8 cellular contexts compared by ENCODE assay signal in genomic region chr5:176660530-176660859, GRCh38. TPM values are rescaled to one million over a fixed set of nuclear protein-coding genes. Genes with fewer than 3 reads are reported as not detected.
DNase-seq lines count a peak whose midpoint lies in the region; ATAC-seq lines count a peak whose summit lies in the region.

No MANE protein-coding gene starts in this region.

- no peaks in the 10 kb centered on the region for H3K9me3 Mint-ChIP-seq in activated naive CD4-positive, alpha-beta T cell treated with anti-CD3 and anti-CD28 coated beads, Interleukin-2, amount 50 U/mL, for 72 hours

- DNase-seq in activated naive CD4-positive, alpha-beta T cell treated with anti-CD3 and anti-CD28 coated beads, Interleukin-2, amount 50 U/mL, for 72 hours (ENCODE audit: low spot score in 2 of 2) = no peak
- no peak for DNase-seq in activated naive CD4-positive, alpha-beta T cell (lab: John Stamatoyannopoulos, UW)
- DNase-seq in T-helper 17 cell (no peak), AG20443 (ENCODE audit: low spot score) (no peak), SHP77 (lab: John Stamatoyannopoulos, UW) (no peak)

- H3K9me3 ChIP-seq in T-helper 17 cell (ENCODE audit: control insufficient read depth, low read length, poor library complexity, severe bottlenecking) = no peaks in the 10 kb centered on the region

- H3K4me3 Mint-ChIP-seq in T-helper 17 cell = peak overlapping the region; percentile 47

- peaks cover 33% of the 10 kb centered on the region for H3K4me1 Mint-ChIP-seq in T-helper 17 cell

- peaks cover 15% of the 10 kb centered on the region for H3K27me3 Mint-ChIP-seq in T-helper 17 cell

- H3K27ac ChIP-seq in temporal lobe (ENCODE audit: low read depth, low read length) = peak overlapping the region; percentile 69

- H3K27ac Mint-ChIP-seq in activated naive CD4-positive, alpha-beta T cell treated with anti-CD3 and anti-CD28 coated beads, Interleukin-2, amount 50 U/mL, for 72 hours = no peak overlapping the region
- peak overlapping the region; percentile 88 for H3K27ac Mint-ChIP-seq in T-helper 17 cell

- peak; percentile 26 to 49 for ATAC-seq in activated naive CD4-positive, alpha-beta T cell treated with anti-CD3 and anti-CD28 coated beads, Interleukin-2, amount 50 U/mL, for 72 hours
- ATAC-seq in HG02763 (IDR thresholded peaks at IDR 0.05; ENCODE audit: unreplicated experiment) (peak; percentile 17), T-helper 17 cell (peak; percentile 83), GM18861 (IDR thresholded peaks at IDR 0.05; ENCODE audit: unreplicated experiment) (no peak)

- no peaks in the 10 kb centered on the region for H3K36me3 Mint-ChIP-seq in activated naive CD4-positive, alpha-beta T cell treated with anti-CD3 and anti-CD28 coated beads, Interleukin-2, amount 50 U/mL, for 72 hours
- H3K36me3 Mint-ChIP-seq in T-helper 17 cell (ENCODE audit: low read depth) = peaks cover 4% of the 10 kb centered on the region

RNA-seq across cellular contexts. Expression of gene TSPAN17, which starts 13.2 kb away (rescaled TPM):
- total RNA-seq in activated naive CD4-positive, alpha-beta T cell treated with anti-CD3 and anti-CD28 coated beads, Interleukin-2, amount 50 U/mL, for 72 hours = 10 to 100 TPM; 14.3 to 30.9 TPM
- total RNA-seq in T-helper 17 cell = 10 to 100 TPM; 14.2 to 19.3 TPM
- 21.4 TPM for total RNA-seq in temporal lobe

RNA-seq across cellular contexts. Expression of gene EIF4E1B, which starts 30.0 kb away (rescaled TPM):
- total RNA-seq in activated naive CD4-positive, alpha-beta T cell treated with anti-CD3 and anti-CD28 coated beads, Interleukin-2, amount 50 U/mL, for 72 hours = not detected
- total RNA-seq in T-helper 17 cell (not detected), temporal lobe (not detected)

RNA-seq across cellular contexts. Expression of gene SNCB, which starts 30.2 kb away (rescaled TPM):
- 1 to 10 TPM in 1 of 2 donors, not detected in 1; 1.2 TPM for total RNA-seq in activated naive CD4-positive, alpha-beta T cell treated with anti-CD3 and anti-CD28 coated beads, Interleukin-2, amount 50 U/mL, for 72 hours
- total RNA-seq in T-helper 17 cell (not detected), temporal lobe (15.7 TPM)

RNA-seq across cellular contexts. Expression of gene GPRIN1, which starts 50.5 kb away (rescaled TPM):
- 1 to 10 TPM; 4.6 to 5.1 TPM for total RNA-seq in activated naive CD4-positive, alpha-beta T cell treated with anti-CD3 and anti-CD28 coated beads, Interleukin-2, amount 50 U/mL, for 72 hours
- total RNA-seq in T-helper 17 cell (under 1 TPM; 0.57 to 0.60 TPM), temporal lobe (104 TPM)
